In the genomic region with DNA sequence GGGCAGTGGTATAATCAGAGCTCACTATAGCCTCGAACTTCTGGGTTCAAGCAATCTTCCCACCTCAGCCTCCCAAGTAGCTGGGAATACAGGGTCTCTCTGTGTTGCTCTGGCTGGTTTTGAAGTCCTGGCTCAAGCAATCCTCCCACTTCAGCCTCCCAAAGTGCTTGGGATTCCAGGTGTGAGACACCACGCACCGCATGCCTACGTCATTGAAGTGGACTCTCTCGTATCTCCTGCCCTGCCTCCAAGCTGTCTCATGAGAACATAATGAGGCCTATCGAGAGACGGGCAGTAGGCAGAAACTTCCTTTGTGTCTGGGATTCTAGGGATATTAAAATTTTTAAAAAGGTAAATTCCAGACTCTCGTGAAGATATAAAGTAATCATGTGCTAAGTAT, we compare ENCODE assay signal across 23 cellular contexts.
"Had no signal": no experiment of that assay in that cellular context is flagged by ENCODE, and none has a peak within 500 bp of the region (broad histone marks: within the 10 kb centered on the region; RNA-seq: fewer than 3 reads in every experiment).

No MANE protein-coding gene starts in this region.

- H3K27ac ChIP-seq: colonic mucosa, coronary artery, dorsolateral prefrontal cortex, epithelial cell of prostate, esophagus muscularis mucosa, esophagus squamous epithelium, foreskin keratinocyte, gastrocnemius medialis, gastroesophageal sphincter, heart left ventricle, heart right ventricle had no signal

- H3K9me3 ChIP-seq: colonic mucosa, esophagus muscularis mucosa, esophagus squamous epithelium, gastrocnemius medialis, gastroesophageal sphincter, heart left ventricle, heart right ventricle had no signal

- H3K36me3 ChIP-seq: colonic mucosa, esophagus muscularis mucosa, esophagus squamous epithelium, gastrocnemius medialis, gastroesophageal sphincter, heart left ventricle, heart right ventricle had no signal

- DNase-seq: colonic mucosa; cortex of kidney; dermis blood vessel endothelial cell; dorsolateral prefrontal cortex; effector CD4-positive, alpha-beta T cell; effector CD8-positive, alpha-beta T cell; effector memory CD4-positive, alpha-beta T cell; effector memory CD8-positive, alpha-beta T cell; endodermal cell; erythroblast; esophagus squamous epithelium; foreskin fibroblast; foreskin keratinocyte; foreskin melanocyte; gastrocnemius medialis; glutamatergic neuron; head of caudate nucleus; heart left ventricle; heart right ventricle had no signal

- H3K27me3 ChIP-seq: colonic mucosa, esophagus muscularis mucosa, esophagus squamous epithelium, foreskin keratinocyte, gastrocnemius medialis, gastroesophageal sphincter, heart left ventricle, heart right ventricle had no signal

- H3K4me1 ChIP-seq: colonic mucosa, esophagus muscularis mucosa, esophagus squamous epithelium, foreskin keratinocyte, gastrocnemius medialis, gastroesophageal sphincter, heart left ventricle, heart right ventricle had no signal

- H3K4me3 ChIP-seq: colonic mucosa, coronary artery, dorsolateral prefrontal cortex, esophagus muscularis mucosa, esophagus squamous epithelium, gastrocnemius medialis, gastroesophageal sphincter, heart left ventricle, heart right ventricle had no signal
